ENCODE assay signal across 1 cellular context in genomic region chr1:100535264-100535663, GRCh38.
TF ChIP-seq lines count a peak whose summit lies in the region.

No MANE protein-coding gene starts in this region.

TF ChIP-seq in GM23338, 12 proteins besides CTCF, POLR2A, EP300 and RAD21 (continued from another document):
- TF ChIP-seq, protein P1, sequence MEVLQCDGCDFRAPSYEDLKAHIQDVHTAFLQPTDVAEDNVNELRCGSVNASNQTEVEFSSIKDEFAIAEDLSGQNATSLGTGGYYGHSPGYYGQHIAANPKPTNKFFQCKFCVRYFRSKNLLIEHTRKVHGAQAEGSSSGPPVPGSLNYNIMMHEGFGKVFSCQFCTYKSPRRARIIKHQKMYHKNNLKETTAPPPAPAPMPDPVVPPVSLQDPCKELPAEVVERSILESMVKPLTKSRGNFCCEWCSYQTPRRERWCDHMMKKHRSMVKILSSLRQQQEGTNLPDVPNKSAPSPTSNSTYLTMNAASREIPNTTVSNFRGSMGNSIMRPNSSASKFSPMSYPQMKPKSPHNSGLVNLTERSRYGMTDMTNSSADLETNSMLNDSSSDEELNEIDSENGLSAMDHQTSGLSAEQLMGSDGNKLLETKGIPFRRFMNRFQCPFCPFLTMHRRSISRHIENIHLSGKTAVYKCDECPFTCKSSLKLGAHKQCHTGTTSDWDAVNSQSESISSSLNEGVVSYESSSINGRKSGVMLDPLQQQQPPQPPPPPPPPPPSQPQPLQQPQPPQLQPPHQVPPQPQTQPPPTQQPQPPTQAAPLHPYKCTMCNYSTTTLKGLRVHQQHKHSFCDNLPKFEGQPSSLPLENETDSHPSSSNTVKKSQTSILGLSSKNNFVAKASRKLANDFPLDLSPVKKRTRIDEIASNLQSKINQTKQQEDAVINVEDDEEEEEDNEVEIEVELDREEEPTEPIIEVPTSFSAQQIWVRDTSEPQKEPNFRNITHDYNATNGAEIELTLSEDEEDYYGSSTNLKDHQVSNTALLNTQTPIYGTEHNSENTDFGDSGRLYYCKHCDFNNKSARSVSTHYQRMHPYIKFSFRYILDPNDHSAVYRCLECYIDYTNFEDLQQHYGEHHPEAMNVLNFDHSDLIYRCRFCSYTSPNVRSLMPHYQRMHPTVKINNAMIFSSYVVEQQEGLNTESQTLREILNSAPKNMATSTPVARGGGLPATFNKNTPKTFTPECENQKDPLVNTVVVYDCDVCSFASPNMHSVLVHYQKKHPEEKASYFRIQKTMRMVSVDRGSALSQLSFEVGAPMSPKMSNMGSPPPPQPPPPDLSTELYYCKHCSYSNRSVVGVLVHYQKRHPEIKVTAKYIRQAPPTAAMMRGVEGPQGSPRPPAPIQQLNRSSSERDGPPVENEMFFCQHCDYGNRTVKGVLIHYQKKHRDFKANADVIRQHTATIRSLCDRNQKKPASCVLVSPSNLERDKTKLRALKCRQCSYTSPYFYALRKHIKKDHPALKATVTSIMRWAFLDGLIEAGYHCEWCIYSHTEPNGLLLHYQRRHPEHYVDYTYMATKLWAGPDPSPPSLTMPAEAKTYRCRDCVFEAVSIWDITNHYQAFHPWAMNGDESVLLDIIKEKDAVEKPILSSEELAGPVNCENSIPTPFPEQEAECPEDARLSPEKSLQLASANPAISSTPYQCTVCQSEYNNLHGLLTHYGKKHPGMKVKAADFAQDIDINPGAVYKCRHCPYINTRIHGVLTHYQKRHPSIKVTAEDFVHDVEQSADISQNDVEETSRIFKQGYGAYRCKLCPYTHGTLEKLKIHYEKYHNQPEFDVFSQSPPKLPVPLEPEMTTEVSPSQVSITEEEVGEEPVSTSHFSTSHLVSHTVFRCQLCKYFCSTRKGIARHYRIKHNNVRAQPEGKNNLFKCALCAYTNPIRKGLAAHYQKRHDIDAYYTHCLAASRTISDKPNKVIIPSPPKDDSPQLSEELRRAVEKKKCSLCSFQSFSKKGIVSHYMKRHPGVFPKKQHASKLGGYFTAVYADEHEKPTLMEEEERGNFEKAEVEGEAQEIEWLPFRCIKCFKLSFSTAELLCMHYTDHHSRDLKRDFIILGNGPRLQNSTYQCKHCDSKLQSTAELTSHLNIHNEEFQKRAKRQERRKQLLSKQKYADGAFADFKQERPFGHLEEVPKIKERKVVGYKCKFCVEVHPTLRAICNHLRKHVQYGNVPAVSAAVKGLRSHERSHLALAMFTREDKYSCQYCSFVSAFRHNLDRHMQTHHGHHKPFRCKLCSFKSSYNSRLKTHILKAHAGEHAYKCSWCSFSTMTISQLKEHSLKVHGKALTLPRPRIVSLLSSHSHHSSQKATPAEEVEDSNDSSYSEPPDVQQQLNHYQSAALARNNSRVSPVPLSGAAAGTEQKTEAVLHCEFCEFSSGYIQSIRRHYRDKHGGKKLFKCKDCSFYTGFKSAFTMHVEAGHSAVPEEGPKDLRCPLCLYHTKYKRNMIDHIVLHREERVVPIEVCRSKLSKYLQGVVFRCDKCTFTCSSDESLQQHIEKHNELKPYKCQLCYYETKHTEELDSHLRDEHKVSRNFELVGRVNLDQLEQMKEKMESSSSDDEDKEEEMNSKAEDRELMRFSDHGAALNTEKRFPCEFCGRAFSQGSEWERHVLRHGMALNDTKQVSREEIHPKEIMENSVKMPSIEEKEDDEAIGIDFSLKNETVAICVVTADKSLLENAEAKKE (CRISPR knock-in tag; IDR thresholded peaks at IDR 0.05), result no peak
- TF ChIP-seq STAT1 (IDR thresholded peaks at IDR 0.05; ENCODE audit: unreplicated experiment), result no peak
- no peak for TF ChIP-seq ZNF114 (CRISPR knock-in tag; IDR thresholded peaks at IDR 0.05)
- no peak for TF ChIP-seq POLR2AphosphoS5 (IDR thresholded peaks at IDR 0.05; ENCODE audit: low read depth)
- TF ChIP-seq ETS1 (IDR thresholded peaks at IDR 0.05), result no peak
- no peak for TF ChIP-seq ZNF331 (CRISPR knock-in tag; IDR thresholded peaks at IDR 0.05; ENCODE audit: low read depth)
- TF ChIP-seq EZH2 (IDR thresholded peaks at IDR 0.05; ENCODE audit: low read depth, unreplicated experiment), result no peak
- no peak for TF ChIP-seq NANOG (IDR thresholded peaks at IDR 0.05; ENCODE audit: borderline replicate concordance)
- TF ChIP-seq CREB1 (CRISPR knock-in tag; IDR thresholded peaks at IDR 0.05; ENCODE audit: low read depth), result no peak
TF ChIP-seq in GM23338: peak in this region for 0.
